In the genomic region with DNA sequence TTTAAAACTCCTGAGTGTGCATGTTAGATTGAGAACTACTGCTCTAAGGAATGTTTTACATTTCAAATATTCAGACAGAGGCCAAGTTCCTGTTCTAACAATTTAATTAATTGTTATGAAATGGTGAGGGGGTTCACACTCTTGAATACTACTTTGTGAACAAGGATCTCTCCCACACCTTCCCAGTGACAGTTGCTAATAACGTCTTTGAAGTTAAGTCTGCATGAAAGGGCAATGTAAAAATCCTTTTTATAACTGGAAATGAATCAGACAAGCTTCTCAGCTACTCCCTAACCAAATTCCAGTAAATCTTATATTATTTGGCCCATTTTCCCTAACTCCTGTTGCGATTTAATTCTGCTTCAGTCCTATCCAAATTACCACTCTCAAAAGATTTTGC, we compare ENCODE assay signal across 25 cellular contexts.
A peak's percentile ranks its signal among the peaks of the same experiment; 100 is the strongest.
DNase-seq lines count a peak whose midpoint lies in the region; ATAC-seq, FAIRE-seq and TF ChIP-seq lines count a peak whose summit lies in the region.
"Had no signal": no experiment of that assay in that cellular context is flagged by ENCODE, and none has a peak within 500 bp of the region (broad histone marks: within the 10 kb centered on the region; RNA-seq: fewer than 3 reads in every experiment).

No MANE protein-coding gene starts in this region.

- ATAC-seq in pancreas = no peak
- ATAC-seq in activated T-helper 17 cell treated with anti-CD3 and anti-CD28 coated beads, Interleukin-2, amount 50 U/mL, for 72 hours (replicated peaks) = no peak

- intact Hi-C loops in pancreas (cut with DNase I) = no loop called here

- WGBS in pancreas, 2 donors = 59 to 62% methylated on average over 2 of the region's 2 CpGs

- DNase-seq in astrocyte (ENCODE audit: low read depth) (peak; percentile 10), left kidney (ENCODE audit: low read depth, low spot score) (peak; percentile 19), putamen (ENCODE audit: low spot score) (peak; percentile 49), pancreas (no peak), UCSD-AML1 (lab: John Stamatoyannopoulos, UW; ENCODE audit: unreplicated experiment) (no peak)
- DNase-seq in activated CD4-positive, alpha-beta T cell treated with anti-CD3 and anti-CD28 coated beads, Interleukin-2, amount 50 U/mL, for 48 hours = no peak
- DNase-seq: CD4-positive, alpha-beta T cell; DMS79; GOT3; HCEC 1CT; MV-4-11; NCI-H1105 treated with DMSO at 0.1 percent for 48 hours; NCI-H1694; NCI-H2081; NCI-H2171; NCI-H345; NCI-H524 treated with DMSO at 0.1 percent for 48 hours; NCI-H82; OCI-M1; SJCRH30 had no signal

- H3K27ac Mint-ChIP-seq in astrocyte (ENCODE audit: unreplicated experiment) = no peak overlapping the region
- H3K27ac Mint-ChIP-seq in activated T-helper 17 cell treated with anti-CD3 and anti-CD28 coated beads, Interleukin-2, amount 50 U/mL, for 72 hours = no peak overlapping the region
- H3K27ac Mint-ChIP-seq: CD4-positive, alpha-beta T cell had no signal

- no peak overlapping the region for H3K4me3 Mint-ChIP-seq in astrocyte (ENCODE audit: unreplicated experiment)
- no peak overlapping the region for H3K4me3 Mint-ChIP-seq in activated T-helper 17 cell treated with anti-CD3 and anti-CD28 coated beads, Interleukin-2, amount 50 U/mL, for 72 hours
- H3K4me3 Mint-ChIP-seq: CD4-positive, alpha-beta T cell had no signal

- H3K4me3 ChIP-seq in astrocyte (ENCODE audit: insufficient read depth, low read depth, low read length) (no peak overlapping the region), pancreas (no peak overlapping the region)
- H3K4me3 ChIP-seq: BLaER1, SJCRH30 had no signal

- no peaks in the 10 kb centered on the region for H4K20me1 ChIP-seq in astrocyte (ENCODE audit: insufficient read depth, low read length)
- H4K20me1 ChIP-seq: BLaER1 had no signal

- H3K9me3 ChIP-seq in astrocyte (ENCODE audit: insufficient read depth, low read depth, low read length) = no peaks in the 10 kb centered on the region
- H3K9me3 ChIP-seq in pancreas = no peaks in the 10 kb centered on the region
- H3K9me3 ChIP-seq: BLaER1, SJCRH30 had no signal

- no peaks in the 10 kb centered on the region for H3K27me3 Mint-ChIP-seq in astrocyte (ENCODE audit: low read depth, unreplicated experiment)
- H3K27me3 Mint-ChIP-seq in activated T-helper 17 cell treated with anti-CD3 and anti-CD28 coated beads, Interleukin-2, amount 50 U/mL, for 72 hours = no peaks in the 10 kb centered on the region
- H3K27me3 Mint-ChIP-seq: CD4-positive, alpha-beta T cell had no signal

- H3K79me2 ChIP-seq in astrocyte (ENCODE audit: insufficient read depth, low read length) = no peaks in the 10 kb centered on the region

- no peak overlapping the region for H3K9ac ChIP-seq in astrocyte (ENCODE audit: low read length)
- H3K9ac ChIP-seq: BLaER1, KMS-11 had no signal

- peaks cover 1% of the 10 kb centered on the region for H3K9me3 Mint-ChIP-seq in astrocyte (ENCODE audit: unreplicated experiment)
- no peaks in the 10 kb centered on the region for H3K9me3 Mint-ChIP-seq in activated T-helper 17 cell treated with anti-CD3 and anti-CD28 coated beads, Interleukin-2, amount 50 U/mL, for 72 hours
- H3K9me3 Mint-ChIP-seq: CD4-positive, alpha-beta T cell had no signal

- TF ChIP-seq CTCF in astrocyte (IDR thresholded peaks at IDR 0.05; ENCODE audit: insufficient read depth, low read depth, low read length) (no peak), pancreas (IDR thresholded peaks at IDR 0.05) (no peak)

- FAIRE-seq in astrocyte (lab: Jason Lieb, UNC) (no peak), pancreas (lab: Jason Lieb, UNC) (no peak)
- FAIRE-seq: RCC 7860 had no signal

- no peak overlapping the region for H2AFZ ChIP-seq in astrocyte (ENCODE audit: low read depth, low read length)

- H3K36me3 Mint-ChIP-seq in astrocyte (ENCODE audit: low read depth, unreplicated experiment) = no peaks in the 10 kb centered on the region
- no peaks in the 10 kb centered on the region for H3K36me3 Mint-ChIP-seq in activated T-helper 17 cell treated with anti-CD3 and anti-CD28 coated beads, Interleukin-2, amount 50 U/mL, for 72 hours (ENCODE audit: low read depth)

- no peaks in the 10 kb centered on the region for H3K4me1 Mint-ChIP-seq in astrocyte (ENCODE audit: low read depth, unreplicated experiment)
- H3K4me1 Mint-ChIP-seq in activated T-helper 17 cell treated with anti-CD3 and anti-CD28 coated beads, Interleukin-2, amount 50 U/mL, for 72 hours = no peaks in the 10 kb centered on the region

- no peaks in the 10 kb centered on the region for H3K36me3 ChIP-seq in astrocyte (ENCODE audit: insufficient read depth, low read length)
- H3K36me3 ChIP-seq in pancreas = no peaks in the 10 kb centered on the region
- H3K36me3 ChIP-seq: BLaER1, SJCRH30 had no signal

- H3K27ac ChIP-seq in astrocyte (ENCODE audit: low read depth, low read length) = no peak overlapping the region
- H3K27ac ChIP-seq in pancreas = no peak overlapping the region
- H3K27ac ChIP-seq: BLaER1, HL-60, KMS-11, SJCRH30 had no signal

- no peak overlapping the region for H3K4me2 ChIP-seq in astrocyte (ENCODE audit: low read length)
- H3K4me2 ChIP-seq: BLaER1, KMS-11 had no signal

- H3K4me1 ChIP-seq in astrocyte (ENCODE audit: insufficient read depth, low read length) = no peaks in the 10 kb centered on the region
- no peaks in the 10 kb centered on the region for H3K4me1 ChIP-seq in pancreas
- H3K4me1 ChIP-seq: BLaER1 had no signal

- H3K27me3 ChIP-seq in astrocyte (ENCODE audit: insufficient read depth, low read length) (no peaks in the 10 kb centered on the region), pancreas (no peaks in the 10 kb centered on the region)
- H3K27me3 ChIP-seq: BLaER1, SJCRH30 had no signal

Comparison
In these comparisons a context has a peak if more than half of its experiments do, and no peak if none do; other contexts are left out.
1. DNase-seq: peak in astrocyte (single experiment), left kidney (single experiment) and putamen (single experiment); none in pancreas (0 of 6), UCSD-AML1 (single experiment) and activated CD4-positive, alpha-beta T cell treated with anti-CD3 and anti-CD28 coated beads, Interleukin-2, amount 50 U/mL, for 48 hours (0 of 2).